ENCODE assay signal across 18 cellular contexts in the genomic region with DNA sequence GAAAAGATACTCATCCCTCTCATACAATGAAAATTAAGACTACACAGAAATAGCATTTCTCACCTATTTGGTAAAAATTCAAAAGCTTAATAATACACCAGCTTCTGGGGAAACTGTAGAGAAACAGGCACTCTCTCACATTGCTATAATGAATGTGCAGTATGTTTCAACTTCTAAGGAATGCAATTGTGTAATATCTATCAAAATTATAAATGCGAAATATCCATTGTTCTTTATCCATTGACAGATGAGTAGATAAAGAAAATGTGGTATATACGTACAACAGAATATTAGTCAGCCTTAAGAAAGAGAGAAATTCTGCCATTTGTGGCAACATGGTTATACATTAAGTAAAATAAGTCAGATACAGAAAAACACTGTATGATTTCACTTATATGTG.
DNase-seq lines count a peak whose midpoint lies in the region; ATAC-seq and TF ChIP-seq lines count a peak whose summit lies in the region.
"Had no signal": no experiment of that assay in that cellular context is flagged by ENCODE, and none has a peak within 500 bp of the region (broad histone marks: within the 10 kb centered on the region; RNA-seq: fewer than 3 reads in every experiment).

No MANE protein-coding gene starts in this region.

- no peaks in the 10 kb centered on the region for H3K79me2 ChIP-seq in mammary epithelial cell (ENCODE audit: insufficient read depth, low read length)

- H3K4me2 ChIP-seq in mammary epithelial cell (ENCODE audit: insufficient read depth, low read depth, low read length), result peak overlapping the region; percentile 54
- H3K4me2 ChIP-seq: BLaER1 had no signal

- no peak overlapping the region for H3K9ac ChIP-seq in mammary epithelial cell (ENCODE audit: insufficient read depth, low read length)
- H3K9ac ChIP-seq: BLaER1 had no signal

- H3K36me3 ChIP-seq in mammary epithelial cell (ENCODE audit: insufficient read depth, low read length), result no peaks in the 10 kb centered on the region
- no peaks in the 10 kb centered on the region for H3K36me3 ChIP-seq in breast epithelium
- H3K36me3 ChIP-seq: BLaER1, HAP-1 had no signal

- ATAC-seq in foreskin keratinocyte, result no peak
- ATAC-seq: CD8-positive, alpha-beta T cell had no signal

- dilution Hi-C loops in mammary epithelial cell (cut with HindIII; ENCODE audit: low sequenced_read_pairs), result loop anchor here (5.0 to 10.0 kb wide), 7 partner anchors 55 to 475 kb away; a partner anchor contains a TSS

- CTCF ChIA-PET in mammary epithelial cell (lab: Charles Lee; ENCODE audit: low non-redundant PET), result no interaction called here

- H3K9me3 ChIP-seq in mammary epithelial cell (replicated peaks; ENCODE audit: insufficient read depth, low read length) (no peaks in the 10 kb centered on the region), breast epithelium (no peaks in the 10 kb centered on the region)
- H3K9me3 ChIP-seq: Caco-2, HAP-1 had no signal

- H3K4me3 ChIP-seq in mammary epithelial cell (replicated peaks in 1 of 3; ENCODE audit: insufficient read depth in 1 of 3, low read depth in 2 of 3, low read length in 3 of 3), result no peak overlapping the region
- no peak overlapping the region for H3K4me3 ChIP-seq in breast epithelium
- no peak overlapping the region for H3K4me3 ChIP-seq in epithelial cell of esophagus (ENCODE audit: low read length)
- H3K4me3 ChIP-seq: BLaER1, HAP-1 had no signal

- H3K4me1 ChIP-seq in mammary epithelial cell (ENCODE audit: insufficient read depth, low read length), result peaks cover 48% of the 10 kb centered on the region
- H3K4me1 ChIP-seq in breast epithelium, result no peaks in the 10 kb centered on the region
- H3K4me1 ChIP-seq in foreskin keratinocyte, result peaks cover 10% of the 10 kb centered on the region
- H3K4me1 ChIP-seq: BLaER1, Caco-2, HAP-1 had no signal

- TF ChIP-seq CTCF in mammary epithelial cell (conservative IDR thresholded peaks at IDR 0.05 in 1 of 2, IDR thresholded peaks at IDR 0.05 in 1 of 2; ENCODE audit: extremely low read depth in 1 of 2, insufficient read depth in 1 of 2, low read depth in 1 of 2, low read length in 2 of 2), result no peak
- TF ChIP-seq CTCF in breast epithelium (IDR thresholded peaks at IDR 0.05), result no peak
- TF ChIP-seq CTCF in epithelial cell of esophagus (IDR thresholded peaks at IDR 0.05; ENCODE audit: insufficient read depth, low read depth, low read length, missing control alignments), result no peak
- TF ChIP-seq CTCF in foreskin keratinocyte (conservative IDR thresholded peaks at IDR 0.05), result no peak

- no peak overlapping the region for H2AFZ ChIP-seq in mammary epithelial cell (ENCODE audit: low read depth, low read length)

- TF ChIP-seq POLR2A in breast epithelium (IDR thresholded peaks at IDR 0.05), result no peak

- DNase-seq in mammary epithelial cell (peak; percentile 51), breast epithelium (ENCODE audit: low spot score in 2 of 2) (no peak), epithelial cell of esophagus (ENCODE audit: low read depth) (peak; percentile 48), foreskin keratinocyte (peak; percentile 42 to 44), activated gamma-delta T cell treated with Interleukin-2 at 50 U/mL for 16 hours (no peak)
- DNase-seq in stimulated activated CD4-positive, alpha-beta T cell treated with anti-CD3 and anti-CD28 coated beads, Interleukin-15, amount 100 ng/mL, for 24 hours, result no peak
- no peak for DNase-seq in activated naive CD4-positive, alpha-beta T cell (lab: John Stamatoyannopoulos, UW)
- DNase-seq: Caco-2; CD4-positive, CD25-positive, alpha-beta regulatory T cell; CD8-positive, alpha-beta T cell; DMS153; DND-41; GOT3; HFFc6 had no signal

- H3K27me3 ChIP-seq in mammary epithelial cell (ENCODE audit: insufficient read depth, low read length) (no peaks in the 10 kb centered on the region), breast epithelium (no peaks in the 10 kb centered on the region), foreskin keratinocyte (no peaks in the 10 kb centered on the region)
- H3K27me3 ChIP-seq: BLaER1 had no signal

- 7% methylated on average over 2 of the region's 2 CpGs for WGBS in mammary epithelial cell (ENCODE audit: low coverage, missing lambda C conversion rate)

- H3K27ac ChIP-seq in mammary epithelial cell (ENCODE audit: insufficient read depth, low read depth, low read length) (peak overlapping the region; percentile 60), breast epithelium (no peak overlapping the region), foreskin keratinocyte (peak overlapping the region; percentile 32)
- H3K27ac ChIP-seq: 22Rv1, BLaER1, C4-2B had no signal

- intact Hi-C loops in mammary epithelial cell (cut with micrococcal nuclease) (no loop called here), breast epithelium (cut with DNase I; ENCODE audit: low total_unique reads) (loop anchor here (10.0 kb wide), 1 partner anchor 395 kb away; no protein-coding TSS in a partner anchor)

- BruUV-seq in mammary epithelial cell (replicated peaks; lab: Mats Ljungman, UMichigan), result no TSS peak

- in situ Hi-C loops in mammary epithelial cell (cut with MboI; ENCODE audit: low sequenced_read_pairs in 2 of 2), result loop anchor here (25.0 kb wide), 3 partner anchors 112 to 287 kb away; no protein-coding TSS in a partner anchor

- H4K20me1 ChIP-seq in mammary epithelial cell (ENCODE audit: insufficient read depth, low read length), result no peaks in the 10 kb centered on the region
- H4K20me1 ChIP-seq: BLaER1 had no signal

Comparison
In these comparisons a context has a peak if more than half of its experiments do, and no peak if none do; other contexts are left out.
1. DNase-seq: peak in mammary epithelial cell (single experiment), epithelial cell of esophagus (single experiment) and foreskin keratinocyte (2 of 2); none in breast epithelium (0 of 2), stimulated activated CD4-positive, alpha-beta T cell treated with anti-CD3 and anti-CD28 coated beads, Interleukin-15, amount 100 ng/mL, for 24 hours (single experiment), activated gamma-delta T cell treated with Interleukin-2 at 50 U/mL for 16 hours (single experiment) and activated naive CD4-positive, alpha-beta T cell (0 of 4).
2. H3K27ac ChIP-seq: peak in mammary epithelial cell (single experiment) and foreskin keratinocyte (single experiment); none in breast epithelium (0 of 2).